Comparison of ENCODE assay signal across 18 cellular contexts in the genomic region with DNA sequence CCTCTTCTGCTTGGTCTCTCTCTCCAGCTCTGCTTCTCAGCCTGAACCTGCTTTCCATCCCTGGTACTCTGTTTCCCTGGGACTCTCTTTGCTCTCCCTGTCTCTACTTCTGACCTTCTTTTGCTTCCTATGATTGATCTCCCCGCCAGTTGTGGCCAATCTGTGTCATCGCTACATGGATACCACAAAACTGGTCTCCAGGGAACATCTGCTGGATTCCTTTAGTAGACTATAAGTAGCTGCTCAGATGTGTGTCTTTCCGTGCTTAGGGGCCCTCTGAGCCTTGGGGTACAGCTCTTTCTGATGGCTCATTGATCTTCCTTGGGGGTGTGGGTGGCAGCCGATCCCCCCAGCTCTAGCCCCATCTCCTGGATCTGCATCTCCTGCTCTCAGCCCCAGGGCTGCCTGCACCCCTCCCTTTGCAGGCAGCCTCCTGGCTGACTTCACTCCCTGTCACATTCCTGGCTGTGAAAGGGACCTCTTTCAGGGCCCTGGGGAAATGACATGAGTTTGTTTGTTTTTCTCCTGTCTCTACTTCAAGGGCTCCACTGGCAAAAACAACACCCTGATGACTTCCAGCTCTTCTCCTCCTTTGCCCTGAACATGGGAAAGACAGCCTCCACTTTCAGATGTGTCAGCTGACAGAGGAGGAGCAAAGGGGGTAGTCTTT.
DNase-seq lines count a peak whose midpoint lies in the region; ATAC-seq, FAIRE-seq and TF ChIP-seq lines count a peak whose summit lies in the region.
"Had no signal": no experiment of that assay in that cellular context is flagged by ENCODE, and none has a peak within 500 bp of the region (broad histone marks: within the 10 kb centered on the region; RNA-seq: fewer than 3 reads in every experiment).

No MANE protein-coding gene starts in this region.

- H3K4me3 Mint-ChIP-seq in osteocyte (ENCODE audit: unreplicated experiment): no peak overlapping the region
- H3K4me3 Mint-ChIP-seq: CD4-positive, alpha-beta memory T cell had no signal

- FAIRE-seq in HTR-8/SVneo (lab: Jason Lieb, UNC): peak; percentile 54

- DNase-seq in NCI-H510A treated with DMSO at 0.1 percent for 48 hours (lab: John Stamatoyannopoulos, UW): peak; percentile 54
- DNase-seq in NCI-H510A (lab: John Stamatoyannopoulos, UW): no peak
- DNase-seq in HTR-8/SVneo (ENCODE audit: insufficient read length, low spot score): no peak
- peak; percentile 20 for DNase-seq in ecto neural progenitor cell (ENCODE audit: low spot score)
- peak; percentile 30 for DNase-seq in osteocyte (ENCODE audit: extremely low spot score, unreplicated experiment)
- DNase-seq: 8988T; CD4-positive, alpha-beta memory T cell; H7; IMR-90; Kasumi-1; NCI-H146; NCI-H2227 treated with DMSO at 0.1 percent for 48 hours; NCI-H748 treated with DMSO at 0.1 percent for 48 hours; SHP77 treated with DMSO at 0.1 percent for 48 hours had no signal

- no peaks in the 10 kb centered on the region for H3K27me3 Mint-ChIP-seq in osteocyte (ENCODE audit: unreplicated experiment)

- ATAC-seq in GM21390 (IDR thresholded peaks at IDR 0.05; ENCODE audit: unreplicated experiment) (no peak), HG03565 (IDR thresholded peaks at IDR 0.05; ENCODE audit: unreplicated experiment) (no peak), HG02588 (IDR thresholded peaks at IDR 0.05; ENCODE audit: unreplicated experiment) (no peak)
- ATAC-seq: Panc1 had no signal

- H3K27ac Mint-ChIP-seq in osteocyte (ENCODE audit: unreplicated experiment): no peak overlapping the region
- H3K27ac Mint-ChIP-seq: CD4-positive, alpha-beta memory T cell had no signal

- H3K9me3 Mint-ChIP-seq in osteocyte (ENCODE audit: unreplicated experiment): no peaks in the 10 kb centered on the region

- H3K36me3 Mint-ChIP-seq in osteocyte (ENCODE audit: unreplicated experiment): no peaks in the 10 kb centered on the region
- H3K36me3 Mint-ChIP-seq: CD4-positive, alpha-beta memory T cell had no signal

- no peak for TF ChIP-seq CTCF in osteocyte (IDR thresholded peaks at IDR 0.05)

- H3K4me1 Mint-ChIP-seq in osteocyte (ENCODE audit: unreplicated experiment): peaks cover 4% of the 10 kb centered on the region
- H3K4me1 Mint-ChIP-seq: CD4-positive, alpha-beta memory T cell had no signal

Comparison
In these comparisons a context has a peak if more than half of its experiments do, and no peak if none do; other contexts are left out.
1. DNase-seq: peak in NCI-H510A treated with DMSO at 0.1 percent for 48 hours (single experiment), ecto neural progenitor cell (single experiment) and osteocyte (single experiment); none in NCI-H510A (single experiment) and HTR-8/SVneo (single experiment).